ENCODE assay signal across 37 cellular contexts in genomic region chr3:2543247-2543646, GRCh38.
"Had no signal": no experiment of that assay in that cellular context is flagged by ENCODE, and none has a peak within 500 bp of the region (broad histone marks: within the 10 kb centered on the region; RNA-seq: fewer than 3 reads in every experiment).

No MANE protein-coding gene starts in this region.

- H3K36me3 Mint-ChIP-seq: activated naive CD4-positive, alpha-beta T cell treated with anti-CD3 and anti-CD28 coated beads, Interleukin-2, amount 10 ng/mL, durations not matched to agents 7 days and 5 days; activated naive CD8-positive, alpha-beta T cell treated with anti-CD3 and anti-CD28 coated beads, Interleukin-2, amount 10 ng/mL, durations not matched to agents 7 days and 5 days; memory B cell; naive thymus-derived CD8-positive, alpha-beta T cell; stimulated activated memory B cell treated with anti-CD40 and anti-IgM and Interleukin-4, amounts not matched to agents 10 μg/mL and 1 μg/mL and 100 μg/mL, for 72 hours had no signal

- H3K4me3 ChIP-seq: ascending aorta, cardiac muscle cell, colonic mucosa, esophagus squamous epithelium, neural progenitor cell, psoas muscle, sigmoid colon, smooth muscle cell, upper lobe of left lung had no signal

- H3K4me3 Mint-ChIP-seq: activated CD4-positive, alpha-beta memory T cell treated with anti-CD3 and anti-CD28 coated beads, Interleukin-2, amount 10 ng/mL, durations not matched to agents 7 days and 5 days; activated CD4-positive, alpha-beta T cell treated with anti-CD3 and anti-CD28 coated beads, Interleukin-2, amount 10 ng/mL, durations not matched to agents 7 days and 5 days; activated naive CD4-positive, alpha-beta T cell treated with anti-CD3 and anti-CD28 coated beads, Interleukin-2, amount 10 ng/mL, durations not matched to agents 7 days and 5 days; activated naive CD8-positive, alpha-beta T cell treated with anti-CD3 and anti-CD28 coated beads, Interleukin-2, amount 10 ng/mL, durations not matched to agents 7 days and 5 days; activated T-cell treated with anti-CD3 and anti-CD28 coated beads, Interleukin-2, amount 50 U/mL, for 24 hours; brain; memory B cell; naive thymus-derived CD8-positive, alpha-beta T cell; neural progenitor cell; stimulated activated memory B cell treated with anti-CD40 and anti-IgM and Interleukin-4, amounts not matched to agents 10 μg/mL and 1 μg/mL and 100 μg/mL, for 72 hours; stimulated activated naive CD8-positive, alpha-beta T cell treated with anti-CD3 and anti-CD28 coated beads, Interleukin-15, amount 100 ng/mL, for 72 hours; WTC11 had no signal

- H3K9me3 Mint-ChIP-seq: activated CD4-positive, alpha-beta memory T cell treated with anti-CD3 and anti-CD28 coated beads, Interleukin-2, amount 10 ng/mL, durations not matched to agents 7 days and 5 days; activated CD4-positive, alpha-beta T cell treated with anti-CD3 and anti-CD28 coated beads, Interleukin-2, amount 10 ng/mL, durations not matched to agents 7 days and 5 days had no signal

- FAIRE-seq: endometrium, frontal cortex, keratinocyte had no signal

- H3K27me3 Mint-ChIP-seq: activated CD4-positive, alpha-beta memory T cell treated with anti-CD3 and anti-CD28 coated beads, Interleukin-2, amount 10 ng/mL, durations not matched to agents 7 days and 5 days; activated CD4-positive, alpha-beta T cell treated with anti-CD3 and anti-CD28 coated beads, Interleukin-2, amount 10 ng/mL, durations not matched to agents 7 days and 5 days; activated naive CD4-positive, alpha-beta T cell treated with anti-CD3 and anti-CD28 coated beads, Interleukin-2, amount 10 ng/mL, durations not matched to agents 7 days and 5 days; activated naive CD8-positive, alpha-beta T cell treated with anti-CD3 and anti-CD28 coated beads, Interleukin-2, amount 10 ng/mL, durations not matched to agents 7 days and 5 days; activated T-cell treated with anti-CD3 and anti-CD28 coated beads, Interleukin-2, amount 50 U/mL, for 24 hours; brain; memory B cell; stimulated activated memory B cell treated with anti-CD40 and anti-IgM and Interleukin-4, amounts not matched to agents 10 μg/mL and 1 μg/mL and 100 μg/mL, for 72 hours; stimulated activated naive CD8-positive, alpha-beta T cell treated with anti-CD3 and anti-CD28 coated beads, Interleukin-15, amount 100 ng/mL, for 72 hours had no signal

- H3K27ac Mint-ChIP-seq: activated CD4-positive, alpha-beta memory T cell treated with anti-CD3 and anti-CD28 coated beads, Interleukin-2, amount 10 ng/mL, durations not matched to agents 7 days and 5 days; activated CD4-positive, alpha-beta T cell treated with anti-CD3 and anti-CD28 coated beads, Interleukin-2, amount 10 ng/mL, durations not matched to agents 7 days and 5 days; activated naive CD4-positive, alpha-beta T cell treated with anti-CD3 and anti-CD28 coated beads, Interleukin-2, amount 10 ng/mL, durations not matched to agents 7 days and 5 days; activated naive CD8-positive, alpha-beta T cell treated with anti-CD3 and anti-CD28 coated beads, Interleukin-2, amount 10 ng/mL, durations not matched to agents 7 days and 5 days; activated T-cell treated with anti-CD3 and anti-CD28 coated beads, Interleukin-2, amount 50 U/mL, for 24 hours; memory B cell; naive thymus-derived CD8-positive, alpha-beta T cell; neural progenitor cell; stimulated activated memory B cell treated with anti-CD40 and anti-IgM and Interleukin-4, amounts not matched to agents 10 μg/mL and 1 μg/mL and 100 μg/mL, for 72 hours; stimulated activated naive CD8-positive, alpha-beta T cell treated with anti-CD3 and anti-CD28 coated beads, Interleukin-15, amount 100 ng/mL, for 72 hours; WTC11 had no signal

- H3K27ac ChIP-seq: ascending aorta, cardiac muscle cell, colonic mucosa, epithelial cell of prostate, esophagus squamous epithelium, neural progenitor cell, parathyroid adenoma, psoas muscle, sigmoid colon, upper lobe of left lung had no signal

- H3K36me3 ChIP-seq: ascending aorta, cardiac muscle cell, colonic mucosa, esophagus squamous epithelium, neural progenitor cell, sigmoid colon, upper lobe of left lung had no signal

- H3K4me1 ChIP-seq: ascending aorta, colonic mucosa, esophagus squamous epithelium, neural progenitor cell, psoas muscle, sigmoid colon, upper lobe of left lung had no signal

- H3K27me3 ChIP-seq: ascending aorta, cardiac muscle cell, colonic mucosa, esophagus squamous epithelium, neural progenitor cell, sigmoid colon, upper lobe of left lung had no signal

- ATAC-seq: left cardiac atrium; naive thymus-derived CD8-positive, alpha-beta T cell; psoas muscle; stimulated activated memory B cell treated with anti-CD40 and anti-IgM and Interleukin-4, amounts not matched to agents 10 μg/mL and 1 μg/mL and 100 μg/mL, for 72 hours; stimulated activated naive CD8-positive, alpha-beta T cell treated with anti-CD3 and anti-CD28 coated beads, Interleukin-15, amount 100 ng/mL, for 72 hours; WTC11 had no signal

- DNase-seq: activated CD4-positive, alpha-beta memory T cell treated with anti-CD3 and anti-CD28 coated beads, Interleukin-2, amount 10 ng/mL, durations not matched to agents 7 days and 5 days; activated CD4-positive, alpha-beta T cell treated with anti-CD3 and anti-CD28 coated beads for 1 hour; activated CD4-positive, alpha-beta T cell treated with anti-CD3 and anti-CD28 coated beads, Interleukin-2, amount 10 ng/mL, durations not matched to agents 7 days and 5 days; activated CD8-positive, alpha-beta memory T cell treated with anti-CD3 and anti-CD28 coated beads, Interleukin-2, amount 50 U/mL, for 48 hours; activated gamma-delta T cell; activated naive CD4-positive, alpha-beta T cell treated with anti-CD3 and anti-CD28 coated beads, Interleukin-2, amount 10 ng/mL, durations not matched to agents 7 days and 5 days; activated naive CD8-positive, alpha-beta T cell treated with anti-CD3 and anti-CD28 coated beads, Interleukin-2, amount 10 ng/mL, durations not matched to agents 7 days and 5 days; activated T-cell treated with anti-CD3 and anti-CD28 coated beads, Interleukin-2, amount 50 U/mL, for 24 hours; cerebellar nuclear complex; colonic mucosa; effector CD8-positive, alpha-beta T cell; esophagus squamous epithelium; left cardiac atrium; midbrain; naive thymus-derived CD8-positive, alpha-beta T cell; occipital lobe; psoas muscle; sigmoid colon; stimulated activated CD4-positive, alpha-beta T cell treated with anti-CD3 and anti-CD28 coated beads, Interleukin-1b, Interleukin-23, amount 100 ng/mL, for 48 hours; stimulated activated CD4-positive, alpha-beta T cell treated with anti-CD3 and anti-CD28 coated beads, Interleukin-4, amount 100 ng/mL, for 4 hours; stimulated activated CD8-positive, alpha-beta memory T cell treated with anti-CD3 and anti-CD28 coated beads, Interleukin-4, amount 100 ng/mL, for 48 hours; stimulated activated naive CD8-positive, alpha-beta T cell treated with anti-CD3 and anti-CD28 coated beads, Interleukin-15, amount 100 ng/mL, for 72 hours; substantia nigra had no signal

- H3K9me3 ChIP-seq: ascending aorta, colonic mucosa, esophagus squamous epithelium, psoas muscle, sigmoid colon, upper lobe of left lung had no signal

- H3K4me1 Mint-ChIP-seq: activated CD4-positive, alpha-beta memory T cell treated with anti-CD3 and anti-CD28 coated beads, Interleukin-2, amount 10 ng/mL, durations not matched to agents 7 days and 5 days; activated CD4-positive, alpha-beta T cell treated with anti-CD3 and anti-CD28 coated beads, Interleukin-2, amount 10 ng/mL, durations not matched to agents 7 days and 5 days; activated naive CD4-positive, alpha-beta T cell treated with anti-CD3 and anti-CD28 coated beads, Interleukin-2, amount 10 ng/mL, durations not matched to agents 7 days and 5 days; activated naive CD8-positive, alpha-beta T cell treated with anti-CD3 and anti-CD28 coated beads, Interleukin-2, amount 10 ng/mL, durations not matched to agents 7 days and 5 days; memory B cell; stimulated activated memory B cell treated with anti-CD40 and anti-IgM and Interleukin-4, amounts not matched to agents 10 μg/mL and 1 μg/mL and 100 μg/mL, for 72 hours; WTC11 had no signal
